In the genomic region with DNA sequence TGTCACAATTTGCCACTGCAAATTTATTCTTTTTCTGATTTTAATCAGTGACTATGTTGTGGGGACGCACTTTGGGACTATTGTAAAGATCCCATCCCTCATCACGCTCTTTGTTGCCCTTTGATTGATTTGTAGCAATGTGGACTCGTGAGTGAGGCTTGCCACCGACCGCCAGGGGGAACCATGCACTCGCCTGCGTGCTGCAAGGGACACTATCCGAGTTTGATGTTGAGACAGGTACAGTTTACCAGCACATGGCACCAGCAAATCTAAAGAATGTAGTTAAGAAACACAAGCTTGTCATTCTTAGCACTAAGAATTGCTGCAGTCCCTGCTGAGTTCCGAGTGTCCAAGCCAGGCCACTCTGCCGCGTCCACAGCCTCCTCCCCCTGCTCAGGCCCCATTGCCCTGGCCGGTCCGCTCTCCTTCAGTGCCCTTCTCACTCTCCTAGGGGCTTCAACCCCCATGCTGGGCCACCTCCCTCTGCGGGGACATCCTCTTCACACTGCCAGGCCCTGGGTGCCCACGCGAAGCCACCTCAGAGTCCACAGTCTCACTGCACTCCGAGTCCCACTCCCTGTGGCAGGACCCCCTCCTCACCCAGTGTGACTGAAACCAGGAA, we compare ENCODE assay signal across 8 cellular contexts. TPM values are rescaled to one million over a fixed set of nuclear protein-coding genes. Genes with fewer than 3 reads are reported as not detected.
DNase-seq lines count a peak whose midpoint lies in the region; ATAC-seq and TF ChIP-seq lines count a peak whose summit lies in the region.

No MANE protein-coding gene starts in this region.

- H3K4me3 ChIP-seq in heart left ventricle = peak overlapping the region in 4 of 12 donors; percentile 17 to 35 (median 20)

- peaks cover 0 to 7% (median 0%) of the 10 kb centered on the region in 12 donors for H3K4me1 ChIP-seq in heart left ventricle

- no peak overlapping the region for H3K27ac Mint-ChIP-seq in activated naive CD4-positive, alpha-beta T cell treated with anti-CD3 and anti-CD28 coated beads, Interleukin-2, amount 50 U/mL, for 72 hours

- 11 to 20% (median 15%) methylated on average over 17 of the region's 17 CpGs for WGBS in heart left ventricle, 4 donors

- no peaks in the 10 kb centered on the region for H3K9me3 Mint-ChIP-seq in activated naive CD4-positive, alpha-beta T cell treated with anti-CD3 and anti-CD28 coated beads, Interleukin-2, amount 50 U/mL, for 72 hours

- CTCF ChIA-PET in RWPE1 (lab: Yijun Ruan, JAX) = interaction anchor here (0.6 to 1.0 kb wide), 6 partner anchors 9 to 699 kb away, joined by 3 to 5 read pairs (median 3); no protein-coding TSS in a partner anchor

- no peaks in the 10 kb centered on the region for H3K36me3 ChIP-seq in heart left ventricle

- H3K9me3 ChIP-seq in heart left ventricle = no peaks in the 10 kb centered on the region

- DNase-seq in CD1c-positive myeloid dendritic cell (ENCODE audit: extremely low spot score) (peak; percentile 52), HPDE6-E6E7 (ENCODE audit: extremely low spot score) (peak; percentile 52), RWPE1 (ENCODE audit: low spot score) (peak; percentile 64), heart left ventricle (peak; percentile 43 to 81 (median 66)), renal cortical epithelial cell (ENCODE audit: low read depth) (peak; percentile 33), NCI-H345 (lab: John Stamatoyannopoulos, UW) (no peak)
- DNase-seq in activated naive CD4-positive, alpha-beta T cell treated with anti-CD3 and anti-CD28 coated beads, Interleukin-2, amount 50 U/mL, for 72 hours (ENCODE audit: low spot score in 2 of 2) = peak in 1 of 2 donors; percentile 75

- H3K27ac ChIP-seq in RWPE1 (no peak overlapping the region), heart left ventricle (no peak overlapping the region)

- POLR2A ChIA-PET in RWPE1 (lab: Yijun Ruan, JAX; ENCODE audit: low non-redundant PET) = no interaction called here

- no peak for TF ChIP-seq POLR2A in heart left ventricle (IDR thresholded peaks at IDR 0.05)

- H3K36me3 Mint-ChIP-seq in activated naive CD4-positive, alpha-beta T cell treated with anti-CD3 and anti-CD28 coated beads, Interleukin-2, amount 50 U/mL, for 72 hours = no peaks in the 10 kb centered on the region

- peaks cover 0 to 14% (median 0%) of the 10 kb centered on the region in 9 donors for H3K27me3 ChIP-seq in heart left ventricle

- intact Hi-C loops in heart left ventricle (cut with DNase I) = loop anchor here in 7 of 10 donors (1.0 to 10.0 kb wide), 8 partner anchors 363 to 690 kb away; no protein-coding TSS in a partner anchor

- peak; percentile 78 for TF ChIP-seq CTCF in RWPE1 (conservative IDR thresholded peaks at IDR 0.05; ENCODE audit: low read depth)
- peak; percentile 69 to 89 (median 76) for TF ChIP-seq CTCF in heart left ventricle (IDR thresholded peaks at IDR 0.05)

- ATAC-seq in GM19395 (IDR thresholded peaks at IDR 0.05; ENCODE audit: unreplicated experiment) (peak; percentile 88), heart left ventricle (peak; percentile 69 to 91 (median 75))
- peak; percentile 59 to 91 for ATAC-seq in activated naive CD4-positive, alpha-beta T cell treated with anti-CD3 and anti-CD28 coated beads, Interleukin-2, amount 50 U/mL, for 72 hours

RNA-seq across cellular contexts. Expression of gene SFTPA2, which starts 2.0 kb away (rescaled TPM):
- not detected for total RNA-seq in activated naive CD4-positive, alpha-beta T cell treated with anti-CD3 and anti-CD28 coated beads, Interleukin-2, amount 50 U/mL, for 72 hours
- total RNA-seq in heart left ventricle (not detected), renal cortical epithelial cell (not detected in 2 replicates)
- polyA plus RNA-seq in heart left ventricle = 1 to 10 TPM in 1 of 2 donors, not detected in 1; 1.3 TPM

RNA-seq across cellular contexts. Expression of gene SFTPA1, which starts 48.5 kb away (rescaled TPM):
- total RNA-seq in activated naive CD4-positive, alpha-beta T cell treated with anti-CD3 and anti-CD28 coated beads, Interleukin-2, amount 50 U/mL, for 72 hours = not detected
- not detected for total RNA-seq in heart left ventricle
- under 1 TPM in 1 of 2 donors, not detected in 1; 0.26 TPM for polyA plus RNA-seq in heart left ventricle
- total RNA-seq in renal cortical epithelial cell = not detected in 2 replicates

RNA-seq across cellular contexts. Expression of gene EIF5AL1, which starts 49.9 kb away (rescaled TPM):
- under 1 TPM; 0.07 to 0.16 TPM for total RNA-seq in activated naive CD4-positive, alpha-beta T cell treated with anti-CD3 and anti-CD28 coated beads, Interleukin-2, amount 50 U/mL, for 72 hours
- total RNA-seq in heart left ventricle (under 1 TPM in 8 of 9 donors, not detected in 1; 0.06 to 0.93 (median 0.26) TPM), renal cortical epithelial cell (0.35 and 0.52 TPM in 2 replicates)
- under 1 TPM; 0.61 to 0.97 TPM for polyA plus RNA-seq in heart left ventricle
